8 cellular contexts compared by ENCODE assay signal in genomic region chr13:30114586-30115256, GRCh38.
A peak's percentile ranks its signal among the peaks of the same experiment; 100 is the strongest.
DNase-seq lines count a peak whose midpoint lies in the region; ATAC-seq lines count a peak whose summit lies in the region.

No MANE protein-coding gene starts in this region.

- peak; percentile 63 for DNase-seq in COLO829 (ENCODE audit: low spot score)
- DNase-seq in HPDE6-E6E7 (ENCODE audit: extremely low spot score), result peak; percentile 31
- DNase-seq in NOMO-1 treated with dmso at 0.1 percent for 144 hours (lab: John Stamatoyannopoulos, UW; ENCODE audit: unreplicated experiment), result peak; percentile 75
- peak; percentile 98 for DNase-seq in activated CD8-positive, alpha-beta memory T cell treated with anti-CD3 and anti-CD28 coated beads, Interleukin-2, amount 50 U/mL, for 48 hours
- peak; percentile 40 for DNase-seq in epithelial cell of prostate (ENCODE audit: low read depth, low spot score)
- DNase-seq in mucosa of gallbladder (ENCODE audit: low spot score), result peak; percentile 91
- peak; percentile 82 to 93 for DNase-seq in stimulated activated CD8-positive, alpha-beta memory T cell treated with anti-CD3 and anti-CD28 coated beads, Interleukin-4, amount 100 ng/mL, for 4 hours (ENCODE audit: low read depth in 2 of 2, low spot score in 1 of 2)

- ATAC-seq in GM19463 (IDR thresholded peaks at IDR 0.05; ENCODE audit: unreplicated experiment), result peak; percentile 82

- H3K27ac ChIP-seq in epithelial cell of prostate, result peak overlapping the region; percentile 2

Comparison
In these comparisons a context has a peak if more than half of its experiments do, and no peak if none do; other contexts are left out.
1. Peak in every context shown above with its lines: DNase-seq, ATAC-seq and H3K27ac ChIP-seq.
2. DNase-seq: peak in every context shown above with its lines; median percentile 98 in activated CD8-positive, alpha-beta memory T cell treated with anti-CD3 and anti-CD28 coated beads, Interleukin-2, amount 50 U/mL, for 48 hours; 91 in mucosa of gallbladder; 88 in stimulated activated CD8-positive, alpha-beta memory T cell treated with anti-CD3 and anti-CD28 coated beads, Interleukin-4, amount 100 ng/mL, for 4 hours; 75 in NOMO-1 treated with dmso at 0.1 percent for 144 hours; 63 in COLO829; 40 in epithelial cell of prostate; 31 in HPDE6-E6E7.